Comparison of ENCODE assay signal across 9 cellular contexts in genomic region chr20:54479138-54479906, GRCh38.
DNase-seq lines count a peak whose midpoint lies in the region; ATAC-seq and TF ChIP-seq lines count a peak whose summit lies in the region.
"Had no signal": no experiment of that assay in that cellular context is flagged by ENCODE, and none has a peak within 500 bp of the region (broad histone marks: within the 10 kb centered on the region; RNA-seq: fewer than 3 reads in every experiment).

No MANE protein-coding gene starts in this region.

- H3K9me3 ChIP-seq in WERI-Rb-1 (ENCODE audit: severe bottlenecking), result no peaks in the 10 kb centered on the region

- H3K27me3 ChIP-seq in WERI-Rb-1 (ENCODE audit: insufficient read depth, low read depth, severe bottlenecking), result peaks cover 77% of the 10 kb centered on the region

- H3K36me3 ChIP-seq in WERI-Rb-1, result no peaks in the 10 kb centered on the region

- TF ChIP-seq CTCF in GM12875 (IDR thresholded peaks at IDR 0.05; ENCODE audit: borderline replicate concordance, insufficient read depth, low read depth, low read length) (0 out of 2 replicates have a peak, but pooled peaks have one; percentile 8), WERI-Rb-1 (IDR thresholded peaks at IDR 0.05; ENCODE audit: low read depth, low read length) (peak; percentile 32)

- H3K27ac ChIP-seq in WERI-Rb-1, result no peak overlapping the region

- DNase-seq in WERI-Rb-1 (no peak), kidney tubule cell (ENCODE audit: low spot score) (peak; percentile 22), D341Med (ENCODE audit: low spot score) (no peak)
- no peak for DNase-seq in effector CD4-positive, alpha-beta T cell
- DNase-seq: NCI-H69 had no signal

- peak; percentile 58 for ATAC-seq in HG03135 (IDR thresholded peaks at IDR 0.05; ENCODE audit: unreplicated experiment)
- no peak for ATAC-seq in HG02623 (IDR thresholded peaks at IDR 0.05; ENCODE audit: unreplicated experiment)
- ATAC-seq: K562 had no signal

- H3K4me3 ChIP-seq in GM12875 (ENCODE audit: low read depth, low read length) (no peak overlapping the region), WERI-Rb-1 (ENCODE audit: low read depth, low read length) (no peak overlapping the region)
- H3K4me3 ChIP-seq: K562 had no signal
